In genomic region chr17:76738468-76738850, GRCh38 we compare ENCODE assay signal across 8 cellular contexts. TPM values are rescaled to one million over a fixed set of nuclear protein-coding genes. Genes with fewer than 3 reads are reported as not detected.
DNase-seq lines count a peak whose midpoint lies in the region; ATAC-seq and TF ChIP-seq lines count a peak whose summit lies in the region.

No MANE protein-coding gene starts in this region.

- H3K9me3 Mint-ChIP-seq in activated naive CD4-positive, alpha-beta T cell treated with anti-CD3 and anti-CD28 coated beads for 36 hours: no peaks in the 10 kb centered on the region
- no peaks in the 10 kb centered on the region for H3K9me3 Mint-ChIP-seq in activated naive CD8-positive, alpha-beta T cell treated with anti-CD3 and anti-CD28 coated beads, Interleukin-2, amount 50 U/mL, for 24 hours

- H3K4me3 ChIP-seq in left lung (peak overlapping the region; percentile 97 to 98), transverse colon (peak overlapping the region; percentile 68 to 100 (median 85))

- CTCF ChIA-PET in activated naive CD4-positive, alpha-beta T cell treated with anti-CD3 and anti-CD28 coated beads for 36 hours (lab: Charles Lee): interaction anchor here (0.9 kb wide), 1 partner anchor 180 kb away, joined by 3 read pairs; no protein-coding TSS in a partner anchor

- H3K4me1 Mint-ChIP-seq in activated naive CD4-positive, alpha-beta T cell treated with anti-CD3 and anti-CD28 coated beads for 36 hours (ENCODE audit: low read depth): peaks cover 37% of the 10 kb centered on the region
- peaks cover 45% of the 10 kb centered on the region for H3K4me1 Mint-ChIP-seq in activated naive CD8-positive, alpha-beta T cell treated with anti-CD3 and anti-CD28 coated beads, Interleukin-2, amount 50 U/mL, for 24 hours

- H3K27me3 ChIP-seq in left lung (no peaks in the 10 kb centered on the region), transverse colon (no peaks in the 10 kb centered on the region)

- H3K36me3 Mint-ChIP-seq in activated naive CD4-positive, alpha-beta T cell treated with anti-CD3 and anti-CD28 coated beads for 36 hours (ENCODE audit: low read depth): peaks cover 41% of the 10 kb centered on the region
- peaks cover 40% of the 10 kb centered on the region for H3K36me3 Mint-ChIP-seq in activated naive CD8-positive, alpha-beta T cell treated with anti-CD3 and anti-CD28 coated beads, Interleukin-2, amount 50 U/mL, for 24 hours (ENCODE audit: low read depth)

- intact Hi-C loops in activated naive CD4-positive, alpha-beta T cell treated with anti-CD3 and anti-CD28 coated beads for 36 hours (cut with micrococcal nuclease): loop anchor here (5.0 kb wide), 3 partner anchors 259 to 714 kb away; partner anchors contain the start of gene UBALD2
- intact Hi-C loops in left lung (cut with DNase I): no loop called here
- intact Hi-C loops in transverse colon (cut with DNase I; ENCODE audit: low total_unique reads): no loop called here

- peak overlapping the region; percentile 98 for H3K27ac Mint-ChIP-seq in activated naive CD4-positive, alpha-beta T cell treated with anti-CD3 and anti-CD28 coated beads for 36 hours
- peak overlapping the region; percentile 99 for H3K27ac Mint-ChIP-seq in activated naive CD8-positive, alpha-beta T cell treated with anti-CD3 and anti-CD28 coated beads, Interleukin-2, amount 50 U/mL, for 24 hours

- H3K27ac ChIP-seq in left lung (peak overlapping the region; percentile 99), transverse colon (peak overlapping the region; percentile 99 to 100 (median 100))

- H3K36me3 ChIP-seq in left lung (peaks cover 0 to 49% of the 10 kb centered on the region in 2 donors), transverse colon (peaks cover 0 to 41% (median 12%) of the 10 kb centered on the region in 4 donors)

- no peak for DNase-seq in activated naive CD4-positive, alpha-beta T cell treated with anti-CD3 and anti-CD28 coated beads for 36 hours
- DNase-seq in activated naive CD4-positive, alpha-beta T cell (lab: John Stamatoyannopoulos, UW): no peak
- no peak for DNase-seq in activated naive CD8-positive, alpha-beta T cell treated with anti-CD3 and anti-CD28 coated beads, Interleukin-2, amount 50 U/mL, for 24 hours
- no peak for DNase-seq in left lung
- no peak for DNase-seq in transverse colon
- no peak for DNase-seq in middle frontal gyrus (ENCODE audit: extremely low spot score, low spot score)
- DNase-seq in COLO668 (lab: John Stamatoyannopoulos, UW; ENCODE audit: unreplicated experiment): no peak
- no peak for DNase-seq in activated CD8-positive, alpha-beta memory T cell treated with anti-CD3 and anti-CD28 coated beads, Interleukin-2, amount 50 U/mL, for 48 hours

- H3K4me3 Mint-ChIP-seq in activated naive CD4-positive, alpha-beta T cell treated with anti-CD3 and anti-CD28 coated beads for 36 hours: peak overlapping the region; percentile 94
- H3K4me3 Mint-ChIP-seq in activated naive CD8-positive, alpha-beta T cell treated with anti-CD3 and anti-CD28 coated beads, Interleukin-2, amount 50 U/mL, for 24 hours: peak overlapping the region; percentile 98

- TF ChIP-seq POLR2A in transverse colon (IDR thresholded peaks at IDR 0.05): no peak

- in situ Hi-C loops in transverse colon (cut with MboI; ENCODE audit: low pct_ligation_motif_present in 1 of 4, low pct_unique_long_range_greater_than_20kb in 1 of 4, low sequenced_read_pairs in 3 of 4): no loop called here

- no peak for ATAC-seq in activated naive CD8-positive, alpha-beta T cell treated with anti-CD3 and anti-CD28 coated beads, Interleukin-2, amount 50 U/mL, for 24 hours
- no peak for ATAC-seq in left lung

- H3K4me1 ChIP-seq in left lung (peaks cover 22 to 50% of the 10 kb centered on the region in 2 donors), transverse colon (peaks cover 21 to 57% (median 37%) of the 10 kb centered on the region in 4 donors)

- 0 to 4% methylated on average over 5 to 7 of the region's 7 CpGs for WGBS in transverse colon (ENCODE audit: low coverage in 1 of 2), 2 donors

- TF ChIP-seq CTCF in left lung (IDR thresholded peaks at IDR 0.05): no peak
- no peak for TF ChIP-seq CTCF in transverse colon (IDR thresholded peaks at IDR 0.05)

- H3K9me3 ChIP-seq in left lung (no peaks in the 10 kb centered on the region), transverse colon (no peaks in the 10 kb centered on the region)

- H3K27me3 Mint-ChIP-seq in activated naive CD4-positive, alpha-beta T cell treated with anti-CD3 and anti-CD28 coated beads for 36 hours (ENCODE audit: low read depth): no peaks in the 10 kb centered on the region
- H3K27me3 Mint-ChIP-seq in activated naive CD8-positive, alpha-beta T cell treated with anti-CD3 and anti-CD28 coated beads, Interleukin-2, amount 50 U/mL, for 24 hours: no peaks in the 10 kb centered on the region

- TF ChIP-seq EP300 in transverse colon (IDR thresholded peaks at IDR 0.05; ENCODE audit: low read depth): no peak

RNA-seq across cellular contexts. Expression of gene MFSD11, which starts 0.5 kb away (rescaled TPM):
- 10 to 100 TPM; 15.0 to 15.8 TPM for total RNA-seq in activated naive CD4-positive, alpha-beta T cell treated with anti-CD3 and anti-CD28 coated beads for 36 hours
- total RNA-seq in left lung: 10 to 100 TPM; 23.6 to 38.2 TPM
- total RNA-seq in transverse colon: 10 to 100 TPM in 3 of 4 donors, 1 to 10 TPM in 1; 7.6 to 41.3 (median 25.7) TPM

RNA-seq across cellular contexts. Expression of gene SRSF2, which starts 1.3 kb away (rescaled TPM):
- 100 to 1,000 TPM; 241 to 263 TPM for total RNA-seq in activated naive CD4-positive, alpha-beta T cell treated with anti-CD3 and anti-CD28 coated beads for 36 hours
- total RNA-seq in left lung: 100 to 1,000 TPM; 114 to 174 TPM
- 1,000 to 10,000 TPM in 1 of 4 donors, 100 to 1,000 TPM in 3; 193 to 1,196 (median 348) TPM for total RNA-seq in transverse colon

RNA-seq across cellular contexts. Expression of gene METTL23, which starts 11.8 kb away (rescaled TPM):
- total RNA-seq in activated naive CD4-positive, alpha-beta T cell treated with anti-CD3 and anti-CD28 coated beads for 36 hours: 10 to 100 TPM; 18.9 to 20.0 TPM
- total RNA-seq in left lung (10 to 100 TPM; 30.6 to 33.5 TPM), transverse colon (10 to 100 TPM in 3 of 4 donors, not detected in 1; 11.2 to 34.1 (median 24.7) TPM)

RNA-seq across cellular contexts. Expression of gene JMJD6, which starts 12.1 kb away (rescaled TPM):
- 10 to 100 TPM; 33.0 to 33.6 TPM for total RNA-seq in activated naive CD4-positive, alpha-beta T cell treated with anti-CD3 and anti-CD28 coated beads for 36 hours
- total RNA-seq in left lung (10 to 100 TPM; 23.5 to 35.9 TPM), transverse colon (10 to 100 TPM; 25.4 to 58.4 (median 26.9) TPM)

RNA-seq across cellular contexts. Expression of gene MXRA7, which starts 27.7 kb away (rescaled TPM):
- total RNA-seq in activated naive CD4-positive, alpha-beta T cell treated with anti-CD3 and anti-CD28 coated beads for 36 hours: 1 to 10 TPM; 3.8 to 4.2 TPM
- total RNA-seq in left lung (100 to 1,000 TPM in 1 of 2 donors, 10 to 100 TPM in 1; 83.2 to 211 TPM), transverse colon (100 to 1,000 TPM in 1 of 4 donors, 10 to 100 TPM in 3; 31.0 to 633 (median 52.5) TPM)
